In the genomic region with DNA sequence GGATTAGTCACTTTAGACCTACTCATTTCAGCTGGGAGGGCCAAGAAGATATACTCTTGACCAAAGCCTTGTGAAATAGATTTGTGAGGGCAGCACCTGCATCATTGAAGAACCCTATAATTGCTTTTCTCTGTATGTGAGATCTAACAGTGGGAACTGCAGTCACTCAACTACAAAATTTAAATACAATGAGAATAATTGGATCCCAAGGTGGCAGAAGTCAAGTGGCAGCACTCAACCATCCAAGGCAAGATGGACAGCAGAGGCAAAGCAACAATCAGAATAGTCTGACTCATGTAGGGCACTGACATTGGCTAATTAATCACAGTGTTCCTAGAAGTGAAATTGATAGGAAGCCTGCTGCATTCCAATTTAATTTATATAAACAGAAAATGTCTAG, we compare ENCODE assay signal across 29 cellular contexts.
"Had no signal": no experiment of that assay in that cellular context is flagged by ENCODE, and none has a peak within 500 bp of the region (broad histone marks: within the 10 kb centered on the region; RNA-seq: fewer than 3 reads in every experiment).

No MANE protein-coding gene starts in this region.

- H3K9me3 ChIP-seq: adrenal gland, ascending aorta, body of pancreas, breast epithelium had no signal

- H3K4me3 ChIP-seq: adrenal gland, ascending aorta, body of pancreas, breast epithelium, cardiac muscle cell had no signal

- DNase-seq: activated effector memory CD4-positive, alpha-beta T cell treated with anti-CD3 and anti-CD28 coated beads, Interleukin-2, amount 50 U/mL, for 16 hours; activated effector memory CD4-positive, alpha-beta T cell treated with Interleukin-2 at 50 U/mL for 16 hours; activated gamma-delta T cell; activated gamma-delta T cell treated with Interleukin-2 at 50 U/mL for 16 hours; activated naive CD4-positive, alpha-beta T cell; activated naive CD4-positive, alpha-beta T cell treated with anti-CD3 and anti-CD28 coated beads for 36 hours; activated naive CD4-positive, alpha-beta T cell treated with anti-CD3 and anti-CD28 coated beads, Interleukin-2, amount 10 ng/mL, durations not matched to agents 7 days and 5 days; activated naive CD4-positive, alpha-beta T cell treated with anti-CD3 and anti-CD28 coated beads, Interleukin-2, amount 50 U/mL, for 16 hours; activated naive CD4-positive, alpha-beta T cell treated with Interleukin-2 at 50 U/mL for 16 hours; activated naive CD8-positive, alpha-beta T cell treated with anti-CD3 and anti-CD28 coated beads for 36 hours; activated naive CD8-positive, alpha-beta T cell treated with anti-CD3 and anti-CD28 coated beads, Interleukin-2, amount 10 ng/mL, durations not matched to agents 7 days and 5 days; activated naive CD8-positive, alpha-beta T cell treated with anti-CD3 and anti-CD28 coated beads, Interleukin-2, amount 50 U/mL, for 24 hours; activated T-cell treated with anti-CD3 and anti-CD28 coated beads, Interleukin-2, amount 50 U/mL, for 24 hours; activated T-cell treated with anti-CD3 and anti-CD28 coated beads, Interleukin-2, amount 50 U/mL, for 4 hours; activated T-cell treated with anti-CD3 and anti-CD28 coated beads, Interleukin-2, amount 50 U/mL, for 48 hours; activated T-cell treated with anti-CD3 and anti-CD28 coated beads, Interleukin-2, amount 50 U/mL, for 72 hours; adrenal gland; amniotic stem cell; amygdala; anterior cingulate cortex; aorta; body of pancreas; brain microvascular endothelial cell; caudate nucleus; central memory CD4-positive, alpha-beta T cell; cerebellar nuclear complex had no signal

- H3K27ac ChIP-seq: adrenal gland, ascending aorta, body of pancreas, brain microvascular endothelial cell, breast epithelium, cardiac muscle cell had no signal

- H3K4me1 ChIP-seq: adrenal gland, ascending aorta, body of pancreas, breast epithelium had no signal

- H3K36me3 ChIP-seq: adrenal gland, ascending aorta, brain microvascular endothelial cell, breast epithelium, cardiac muscle cell had no signal
